8 cellular contexts compared by ENCODE assay signal in the genomic region with DNA sequence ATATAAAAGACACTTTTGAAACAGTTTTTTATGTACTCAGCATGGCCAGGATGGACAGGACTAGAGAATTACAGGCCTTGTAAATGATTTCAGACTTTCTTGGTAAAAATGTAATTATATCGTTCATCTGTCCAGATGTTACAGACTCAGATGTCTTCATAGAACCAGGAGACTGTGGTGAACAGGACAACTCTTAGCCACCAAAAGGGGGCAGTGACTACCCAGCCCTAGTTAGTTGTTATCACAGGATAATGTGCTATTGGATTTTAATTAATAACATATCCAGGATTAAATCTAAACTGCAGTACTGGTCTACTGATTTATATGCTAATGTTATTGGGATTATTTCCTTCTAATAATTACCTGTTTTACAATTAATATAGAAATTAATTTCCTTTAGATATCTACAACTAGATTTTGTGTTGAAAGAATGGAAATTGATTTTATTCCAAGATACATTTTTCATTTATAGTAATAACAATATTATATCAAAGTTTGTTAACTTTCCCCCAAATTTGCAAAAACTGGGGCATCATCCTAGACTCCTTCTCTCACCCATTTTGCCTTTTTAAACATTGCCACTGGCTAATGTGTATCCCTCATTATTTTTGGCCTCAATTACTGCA.
DNase-seq lines count a peak whose midpoint lies in the region; ATAC-seq and TF ChIP-seq lines count a peak whose summit lies in the region.

No MANE protein-coding gene starts in this region.

- POLR2A ChIA-PET in OCI-LY7 (lab: Charles Lee) = no interaction called here

- no peaks in the 10 kb centered on the region for H3F3A ChIP-seq in neural cell (ENCODE audit: insufficient read depth, low read length, poor library complexity, severe bottlenecking)

- H3K4me3 ChIP-seq in OCI-LY7 (ENCODE audit: low read depth, low read length, poor library complexity, severe bottlenecking) (no peak overlapping the region), neural cell (ENCODE audit: low read length) (no peak overlapping the region)
- H3K4me3 ChIP-seq in effector memory CD4-positive, alpha-beta T cell (ENCODE audit: insufficient read depth, low read depth, low read length, poor library complexity, severe bottlenecking) = no peak overlapping the region

- peak; percentile 73 for TF ChIP-seq CTCF in OCI-LY7 (conservative IDR thresholded peaks at IDR 0.05; ENCODE audit: low read length)
- TF ChIP-seq CTCF in neural cell (IDR thresholded peaks at IDR 0.05; ENCODE audit: poor library complexity, severe bottlenecking) = peak; percentile 21

- H2AFZ ChIP-seq in OCI-LY7 (ENCODE audit: low read length) = no peak overlapping the region
- no peak overlapping the region for H2AFZ ChIP-seq in neural cell (ENCODE audit: low read depth, low read length)

- CTCF ChIA-PET in OCI-LY7 (lab: Charles Lee; ENCODE audit: unreplicated experiment) = no interaction called here

- H3K79me2 ChIP-seq in OCI-LY7 (ENCODE audit: insufficient read depth, low read depth, low read length) (no peaks in the 10 kb centered on the region), neural cell (replicated peaks; ENCODE audit: insufficient read depth, low read length) (no peaks in the 10 kb centered on the region)

- BruUV-seq in OCI-LY7 (replicated peaks; lab: Mats Ljungman, UMichigan) = no TSS peak

- ATAC-seq in Right ventricle myocardium inferior (peak; percentile 65), esophagus mucosa (peak; percentile 51), HG03139 (IDR thresholded peaks at IDR 0.05; ENCODE audit: unreplicated experiment) (no peak), GM19328 (IDR thresholded peaks at IDR 0.05; ENCODE audit: unreplicated experiment) (no peak)

- DNase-seq in Right ventricle myocardium inferior (ENCODE audit: missing footprints) (no peak), cardiac septum (ENCODE audit: low spot score) (no peak), OCI-LY7 (ENCODE audit: low spot score) (peak; percentile 11)
- DNase-seq in effector memory CD4-positive, alpha-beta T cell = no peak

- H3K4me1 ChIP-seq in OCI-LY7 (ENCODE audit: insufficient read depth, low read length, poor library complexity, severe bottlenecking) = no peaks in the 10 kb centered on the region
- no peaks in the 10 kb centered on the region for H3K4me1 ChIP-seq in effector memory CD4-positive, alpha-beta T cell (ENCODE audit: control insufficient read depth, insufficient read depth, low read length, poor library complexity, severe bottlenecking)

- TF ChIP-seq EP300 in neural cell (conservative IDR thresholded peaks at IDR 0.05; ENCODE audit: poor library complexity, severe bottlenecking) = no peak

- H3K9me2 ChIP-seq in OCI-LY7 (ENCODE audit: insufficient read depth, low read length) (no peaks in the 10 kb centered on the region), neural cell (ENCODE audit: insufficient read depth, low read length) (no peaks in the 10 kb centered on the region)

- H3K4me2 ChIP-seq in OCI-LY7 (ENCODE audit: low read length) (no peak overlapping the region), neural cell (ENCODE audit: low read length) (no peak overlapping the region)

- TF ChIP-seq RAD21 in neural cell (conservative IDR thresholded peaks at IDR 0.05) = no peak

- H4K20me1 ChIP-seq in OCI-LY7 (ENCODE audit: insufficient read depth, low read length) (no peaks in the 10 kb centered on the region), neural cell (ENCODE audit: insufficient read depth) (no peaks in the 10 kb centered on the region)

- H3K9me3 ChIP-seq in OCI-LY7 (ENCODE audit: low read length) (no peaks in the 10 kb centered on the region), neural cell (ENCODE audit: low read length) (no peaks in the 10 kb centered on the region)
- no peaks in the 10 kb centered on the region for H3K9me3 ChIP-seq in effector memory CD4-positive, alpha-beta T cell (ENCODE audit: control insufficient read depth, low read length)

- H3K36me3 ChIP-seq in OCI-LY7 (ENCODE audit: insufficient read depth, low read length) (peaks cover 93% of the 10 kb centered on the region), neural cell (ENCODE audit: insufficient read depth, low read length) (peaks cover 3% of the 10 kb centered on the region)
- H3K36me3 ChIP-seq in effector memory CD4-positive, alpha-beta T cell (ENCODE audit: control insufficient read depth, insufficient read depth, low read length) = peaks cover 48% of the 10 kb centered on the region

- no peaks in the 10 kb centered on the region for H3K27me3 ChIP-seq in neural cell (ENCODE audit: insufficient read depth, low read depth, low read length)
- H3K27me3 ChIP-seq in effector memory CD4-positive, alpha-beta T cell (replicated peaks; ENCODE audit: control insufficient read depth, insufficient read depth, low read length, poor library complexity, severe bottlenecking) = no peaks in the 10 kb centered on the region

- no peak overlapping the region for H3K9ac ChIP-seq in neural cell (ENCODE audit: low read length)

- intact Hi-C loops in Right ventricle myocardium inferior (cut with DNase I) (loop anchor here (1.0 kb wide), 1 partner anchor 285 kb away; no protein-coding TSS in a partner anchor), cardiac septum (cut with DNase I) (loop anchor here (2.0 to 5.0 kb wide), 2 partner anchors 195 to 284 kb away; no protein-coding TSS in a partner anchor), OCI-LY7 (cut with micrococcal nuclease; ENCODE audit: unreplicated experiment) (loop anchor here (2.0 kb wide), 1 partner anchor 286 kb away; no protein-coding TSS in a partner anchor)

- H3K27ac ChIP-seq in OCI-LY7 (ENCODE audit: low read depth, low read length, poor library complexity, severe bottlenecking) (no peak overlapping the region), neural cell (ENCODE audit: low read length) (no peak overlapping the region)
- no peak overlapping the region for H3K27ac ChIP-seq in effector memory CD4-positive, alpha-beta T cell (ENCODE audit: insufficient read depth, low read length, poor library complexity, severe bottlenecking)

TF ChIP-seq in neural cell, 6 proteins besides CTCF, POLR2A, EP300 and RAD21:
- TF ChIP-seq MXI1 (conservative IDR thresholded peaks at IDR 0.05; ENCODE audit: poor library complexity, severe bottlenecking) (no peak), EZH2 (IDR thresholded peaks at IDR 0.05; ENCODE audit: borderline replicate concordance, insufficient read depth, low read length, poor library complexity, severe bottlenecking) (no peak), TAF1 (IDR thresholded peaks at IDR 0.05; ENCODE audit: low read depth) (no peak), POLR2AphosphoS5 (IDR thresholded peaks at IDR 0.05) (no peak), SMC3 (conservative IDR thresholded peaks at IDR 0.05; ENCODE audit: poor library complexity) (no peak)
- TF ChIP-seq, protein P1, sequence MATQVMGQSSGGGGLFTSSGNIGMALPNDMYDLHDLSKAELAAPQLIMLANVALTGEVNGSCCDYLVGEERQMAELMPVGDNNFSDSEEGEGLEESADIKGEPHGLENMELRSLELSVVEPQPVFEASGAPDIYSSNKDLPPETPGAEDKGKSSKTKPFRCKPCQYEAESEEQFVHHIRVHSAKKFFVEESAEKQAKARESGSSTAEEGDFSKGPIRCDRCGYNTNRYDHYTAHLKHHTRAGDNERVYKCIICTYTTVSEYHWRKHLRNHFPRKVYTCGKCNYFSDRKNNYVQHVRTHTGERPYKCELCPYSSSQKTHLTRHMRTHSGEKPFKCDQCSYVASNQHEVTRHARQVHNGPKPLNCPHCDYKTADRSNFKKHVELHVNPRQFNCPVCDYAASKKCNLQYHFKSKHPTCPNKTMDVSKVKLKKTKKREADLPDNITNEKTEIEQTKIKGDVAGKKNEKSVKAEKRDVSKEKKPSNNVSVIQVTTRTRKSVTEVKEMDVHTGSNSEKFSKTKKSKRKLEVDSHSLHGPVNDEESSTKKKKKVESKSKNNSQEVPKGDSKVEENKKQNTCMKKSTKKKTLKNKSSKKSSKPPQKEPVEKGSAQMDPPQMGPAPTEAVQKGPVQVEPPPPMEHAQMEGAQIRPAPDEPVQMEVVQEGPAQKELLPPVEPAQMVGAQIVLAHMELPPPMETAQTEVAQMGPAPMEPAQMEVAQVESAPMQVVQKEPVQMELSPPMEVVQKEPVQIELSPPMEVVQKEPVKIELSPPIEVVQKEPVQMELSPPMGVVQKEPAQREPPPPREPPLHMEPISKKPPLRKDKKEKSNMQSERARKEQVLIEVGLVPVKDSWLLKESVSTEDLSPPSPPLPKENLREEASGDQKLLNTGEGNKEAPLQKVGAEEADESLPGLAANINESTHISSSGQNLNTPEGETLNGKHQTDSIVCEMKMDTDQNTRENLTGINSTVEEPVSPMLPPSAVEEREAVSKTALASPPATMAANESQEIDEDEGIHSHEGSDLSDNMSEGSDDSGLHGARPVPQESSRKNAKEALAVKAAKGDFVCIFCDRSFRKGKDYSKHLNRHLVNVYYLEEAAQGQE (IDR thresholded peaks at IDR 0.05; ENCODE audit: borderline replicate concordance) = no peak

Comparison
In these comparisons a context has a peak if more than half of its experiments do, and no peak if none do; other contexts are left out.
1. ATAC-seq: peak in Right ventricle myocardium inferior (single experiment) and esophagus mucosa (single experiment); none in HG03139 (single experiment) and GM19328 (single experiment).